1 cellular context compared by ENCODE assay signal in genomic region chr22:38213319-38214247, GRCh38.
TF ChIP-seq lines count a peak whose summit lies in the region.

No MANE protein-coding gene starts in this region.

TF ChIP-seq in GM12878, 131 proteins besides CTCF, POLR2A, EP300 and RAD21:
- TF ChIP-seq IRF3 (IDR thresholded peaks at IDR 0.05) (no peak), FOXK2 (IDR thresholded peaks at IDR 0.05) (no peak), STAT1 (conservative IDR thresholded peaks at IDR 0.05) (no peak), IRF4 (IDR thresholded peaks at IDR 0.05; ENCODE audit: low read depth, low read length) (no peak), EGR1 (IDR thresholded peaks at IDR 0.05; ENCODE audit: borderline replicate concordance in 1 of 2, low read depth in 2 of 2, low read length in 2 of 2) (no peak), IKZF2 (IDR thresholded peaks at IDR 0.05) (peak; percentile 33 to 39; a peak in 1 of 4 replicates), NKRF (conservative IDR thresholded peaks at IDR 0.05) (no peak), MYC (IDR thresholded peaks at IDR 0.05; ENCODE audit: insufficient read depth, insufficient read length, insufficient replicate concordance, low read length, severe bottlenecking) (no peak), SIN3A (IDR thresholded peaks at IDR 0.05; ENCODE audit: low read depth, low read length) (no peak), SUZ12 (IDR thresholded peaks at IDR 0.05; ENCODE audit: unreplicated experiment) (no peak), MEF2B (IDR thresholded peaks at IDR 0.05; ENCODE audit: partially characterized antibody, poor library complexity, severe bottlenecking) (peak; percentile 88), RUNX3 (IDR thresholded peaks at IDR 0.05; ENCODE audit: low read length) (0 out of 2 replicates have a peak, but pooled peaks have one; percentile 24), ATF7 (IDR thresholded peaks at IDR 0.05; ENCODE audit: low read depth) (peak; percentile 26; the same call in 1 of the 2 replicates), RELB (IDR thresholded peaks at IDR 0.05; ENCODE audit: low read depth) (peak; percentile 75; the same call in 1 of the 2 replicates), SMAD5 (IDR thresholded peaks at IDR 0.05; ENCODE audit: low read depth) (no peak), MYB (IDR thresholded peaks at IDR 0.05; ENCODE audit: borderline replicate concordance, low read depth, low read length) (no peak), USF2 (IDR thresholded peaks at IDR 0.05; ENCODE audit: borderline replicate concordance, low read depth, low read length) (no peak), ZBED1 (IDR thresholded peaks at IDR 0.05; ENCODE audit: borderline replicate concordance) (no peak), MEF2A (IDR thresholded peaks at IDR 0.05; ENCODE audit: insufficient read depth, low read depth, low read length) (0 out of 2 replicates have a peak, but pooled peaks have one; percentile 8), EED (IDR thresholded peaks at IDR 0.05; ENCODE audit: low read depth) (peak; percentile 33; the same call in 1 of the 2 replicates), RAD51 (IDR thresholded peaks at IDR 0.05) (no peak), SPI1 (IDR thresholded peaks at IDR 0.05; ENCODE audit: borderline replicate concordance, insufficient read depth, low read depth, low read length) (peak; percentile 62; the same call in 1 of the 2 replicates), YBX1 (IDR thresholded peaks at IDR 0.05) (no peak), RCOR1 (conservative IDR thresholded peaks at IDR 0.05; ENCODE audit: low read depth, low read length) (no peak), ZBTB11 (CRISPR knock-in tag; IDR thresholded peaks at IDR 0.05) (no peak), PKNOX1 (IDR thresholded peaks at IDR 0.05) (peak; percentile 28; the same call in 1 of the 2 replicates), REST (IDR thresholded peaks at IDR 0.05; ENCODE audit: low read depth, low read length) (no peak), NFIC (IDR thresholded peaks at IDR 0.05; ENCODE audit: low read depth, low read length) (no peak), RELA (IDR thresholded peaks at IDR 0.05; ENCODE audit: borderline replicate concordance, partially characterized antibody) (peak; percentile 55), MAX (IDR thresholded peaks at IDR 0.05; ENCODE audit: low read depth, low read length) (no peak), NR2F1 (conservative IDR thresholded peaks at IDR 0.05) (0 out of 2 replicates have a peak, but pooled peaks have one; percentile 13), MXI1 (IDR thresholded peaks at IDR 0.05; ENCODE audit: low read depth, low read length) (no peak), JUND (IDR thresholded peaks at IDR 0.05; ENCODE audit: low read depth, low read length) (no peak)
